18 cellular contexts compared by ENCODE assay signal in the genomic region with DNA sequence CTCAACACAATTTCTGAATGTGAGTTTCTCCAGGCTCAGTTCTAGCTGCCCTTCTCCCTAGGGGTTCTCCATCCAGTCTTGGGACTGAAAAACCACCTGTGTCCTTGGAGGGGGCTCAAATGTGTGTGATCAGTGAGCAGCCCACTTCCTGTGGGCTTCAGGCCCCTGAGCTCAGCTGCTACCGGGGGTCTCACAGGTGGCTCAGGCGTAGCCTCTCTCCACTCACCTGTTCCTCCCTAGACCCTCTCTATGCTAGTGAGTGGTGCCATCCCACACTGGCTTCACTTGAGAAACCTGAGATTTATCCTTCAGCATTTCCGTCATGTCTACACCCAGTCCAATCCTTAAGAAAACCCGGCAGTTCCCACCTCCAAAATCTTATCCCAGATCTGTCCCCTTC. TPM values are rescaled to one million over a fixed set of nuclear protein-coding genes. Genes with fewer than 3 reads are reported as not detected.
DNase-seq lines count a peak whose midpoint lies in the region; ATAC-seq and TF ChIP-seq lines count a peak whose summit lies in the region.
"Had no signal": no experiment of that assay in that cellular context is flagged by ENCODE, and none has a peak within 500 bp of the region (broad histone marks: within the 10 kb centered on the region; RNA-seq: fewer than 3 reads in every experiment).

No MANE protein-coding gene starts in this region.

- H3K4ac ChIP-seq in IMR-90 (ENCODE audit: low read depth, low read length): peak overlapping the region; percentile 35; the same call in 1 of the 2 replicates

- H3K36me3 ChIP-seq in IMR-90 (ENCODE audit: control insufficient read depth, insufficient read depth, low read length): peaks cover 24% of the 10 kb centered on the region
- peaks cover 67% of the 10 kb centered on the region for H3K36me3 ChIP-seq in endodermal cell (ENCODE audit: control insufficient read depth, insufficient read depth, low read length)
- H3K36me3 ChIP-seq in left lung: peaks cover 0 to 49% of the 10 kb centered on the region in 2 donors
- peaks cover 85% of the 10 kb centered on the region for H3K36me3 ChIP-seq in left ventricle myocardium inferior

- H3K9me3 ChIP-seq in AG04450 (ENCODE audit: control insufficient read depth, insufficient read depth, low read length) (no peaks in the 10 kb centered on the region), IMR-90 (ENCODE audit: control insufficient read depth, insufficient read depth, low read length) (no peaks in the 10 kb centered on the region), endodermal cell (ENCODE audit: control insufficient read depth, low read length) (no peaks in the 10 kb centered on the region), left lung (no peaks in the 10 kb centered on the region), left ventricle myocardium inferior (replicated peaks) (no peaks in the 10 kb centered on the region)
- H3K9me3 ChIP-seq: Caco-2, HAP-1 had no signal

- H3K23ac ChIP-seq in IMR-90 (ENCODE audit: low read depth, low read length): 0 out of 2 replicates have a peak overlapping the region, but pooled peaks have one; percentile 33

- peaks cover 23% of the 10 kb centered on the region for H3K9me1 ChIP-seq in IMR-90 (ENCODE audit: insufficient read depth, low read length)

- in situ Hi-C loops in IMR-90 (cut with MboI; ENCODE audit: low sequenced_read_pairs): loop anchor here (25.0 kb wide), 1 partner anchor 538 kb away; the partner anchor contains the start of gene KCTD15

- no peak overlapping the region for H3K18ac ChIP-seq in IMR-90 (ENCODE audit: low read depth, low read length)

- no peak for TF ChIP-seq POLR2A in IMR-90 (IDR thresholded peaks at IDR 0.05; ENCODE audit: low read depth, low read length)

- 0 out of 2 replicates have a peak overlapping the region, but pooled peaks have one; percentile 49 for H3K14ac ChIP-seq in IMR-90 (replicated peaks; ENCODE audit: low read depth, low read length)

- 100% methylated on average over 3 of the region's 4 CpGs; no CpG with 5 or more reads in 1 of the 2 experiments for WGBS in IMR-90 (ENCODE audit: extremely low coverage in 2 of 2, insufficient read length in 1 of 2), 2 experiments
- 92 to 100% methylated on average over 2 to 4 of the region's 4 CpGs for WGBS in endodermal cell (ENCODE audit: insufficient coverage in 1 of 2, insufficient read length in 1 of 2), 2 experiments

- H4K5ac ChIP-seq in IMR-90 (ENCODE audit: low read depth, low read length): no peak overlapping the region

- intact Hi-C loops in IMR-90 (cut with micrococcal nuclease): no loop called here
- intact Hi-C loops in left lung (cut with DNase I): no loop called here
- intact Hi-C loops in left ventricle myocardium inferior (cut with micrococcal nuclease): no loop called here

- peak overlapping the region; percentile 13 for H3K27ac Mint-ChIP-seq in endodermal cell
- H3K27ac Mint-ChIP-seq in neural crest cell (ENCODE audit: unreplicated experiment): peak overlapping the region; percentile 72
- H3K27ac Mint-ChIP-seq in T-helper 2 cell treated with Interferon-gamma antibody and Interleukin-4, amounts not matched to agents 5 μg/mL and 100 μg/mL, for 36 hours: no peak overlapping the region

- H3K79me1 ChIP-seq in IMR-90 (ENCODE audit: low read depth in 1 of 2, low read length in 2 of 2): peaks cover 14 to 53% of the 10 kb centered on the region in 2 experiments

- no peak overlapping the region for H3K9ac ChIP-seq in IMR-90 (ENCODE audit: low read depth, low read length)
- no peak overlapping the region for H3K9ac ChIP-seq in endodermal cell (ENCODE audit: extremely low read depth, low read length, poor library complexity, severe bottlenecking)

- H3K4me3 Mint-ChIP-seq in endodermal cell (no peak overlapping the region), neural crest cell (no peak overlapping the region)
- no peak overlapping the region for H3K4me3 Mint-ChIP-seq in T-helper 2 cell treated with Interferon-gamma antibody and Interleukin-4, amounts not matched to agents 5 μg/mL and 100 μg/mL, for 36 hours

- POLR2A ChIA-PET in AG04450 (lab: Yijun Ruan, JAX): no interaction called here
- POLR2A ChIA-PET in IMR-90 (lab: Charles Lee; ENCODE audit: unreplicated experiment): no interaction called here

- H3K36me3 Mint-ChIP-seq in endodermal cell (ENCODE audit: low read depth): peaks cover 58% of the 10 kb centered on the region
- H3K36me3 Mint-ChIP-seq in neural crest cell (ENCODE audit: low read depth): peaks cover 12% of the 10 kb centered on the region
- peaks cover 5% of the 10 kb centered on the region for H3K36me3 Mint-ChIP-seq in T-helper 2 cell treated with Interferon-gamma antibody and Interleukin-4, amounts not matched to agents 5 μg/mL and 100 μg/mL, for 36 hours (ENCODE audit: low read depth)

- peak overlapping the region in 1 of 2 experiments; percentile 29; a peak in 1 of 4 replicates for H4K8ac ChIP-seq in IMR-90 (ENCODE audit: low read depth in 2 of 2, low read length in 2 of 2)

- peak overlapping the region; percentile 32; the same call in 1 of the 2 replicates for H4K91ac ChIP-seq in IMR-90 (ENCODE audit: insufficient read depth, low read depth, low read length)

- H3K4me1 Mint-ChIP-seq in endodermal cell (peaks cover 2% of the 10 kb centered on the region), neural crest cell (no peaks in the 10 kb centered on the region)
- H3K4me1 Mint-ChIP-seq in T-helper 2 cell treated with Interferon-gamma antibody and Interleukin-4, amounts not matched to agents 5 μg/mL and 100 μg/mL, for 36 hours (ENCODE audit: low read depth): no peaks in the 10 kb centered on the region

- peak overlapping the region; percentile 63; the same call in 1 of the 2 replicates for H2AK5ac ChIP-seq in IMR-90 (ENCODE audit: low read depth, low read length)

- H3K27me3 ChIP-seq in AG04450 (ENCODE audit: control insufficient read depth, insufficient read depth, low read length): no peaks in the 10 kb centered on the region
- H3K27me3 ChIP-seq in IMR-90 (ENCODE audit: control insufficient read depth, insufficient read depth, low read length): no peaks in the 10 kb centered on the region
- H3K27me3 ChIP-seq in endodermal cell (ENCODE audit: control insufficient read depth, insufficient read depth, low read length, poor library complexity, severe bottlenecking): no peaks in the 10 kb centered on the region
- H3K27me3 ChIP-seq in left lung: no peaks in the 10 kb centered on the region
- no peaks in the 10 kb centered on the region for H3K27me3 ChIP-seq in left ventricle myocardium inferior (ENCODE audit: low read depth)

- H3K56ac ChIP-seq in IMR-90 (ENCODE audit: extremely low read depth, insufficient read depth, low read length): no peak overlapping the region

- CTCF ChIA-PET in AG04450 (lab: Charles Lee) (interaction anchor here (0.8 to 1.5 kb wide), 2 partner anchors 11 to 21 kb away, joined by 3 to 4 read pairs; no protein-coding TSS in a partner anchor), IMR-90 (lab: Yijun Ruan, JAX) (no interaction called here)

- peaks cover 10% of the 10 kb centered on the region; the same call in 1 of the 2 replicates for H4K20me1 ChIP-seq in IMR-90 (ENCODE audit: insufficient read depth, low read length)

- DNase-seq in AG04450 (ENCODE audit: low read depth, low spot score): no peak
- DNase-seq in IMR-90: no peak
- DNase-seq in endodermal cell: no peak
- no peak for DNase-seq in neural crest cell (ENCODE audit: low read depth, low spot score)
- no peak for DNase-seq in left lung
- DNase-seq in T-helper 2 cell treated with Interferon-gamma antibody and Interleukin-4, amounts not matched to agents 5 μg/mL and 100 μg/mL, for 36 hours (ENCODE audit: low spot score): no peak
- DNase-seq in left ventricle myocardium inferior: no peak
- no peak for DNase-seq in activated gamma-delta T cell treated with Interleukin-2 at 50 U/mL for 16 hours
- DNase-seq: C1 segment of cervical spinal cord, Caco-2, KBM-7, NCI-H1092 treated with DMSO at 0.1 percent for 48 hours, NCI-H187, NCI-H446 treated with DMSO at 0.1 percent for 48 hours, NCI-H774 had no signal

- ATAC-seq in IMR-90 (ENCODE audit: low read depth) (no peak), left lung (no peak)
- ATAC-seq: Right ventricle myocardium inferior had no signal

- TF ChIP-seq RAD21 in IMR-90 (IDR thresholded peaks at IDR 0.05; ENCODE audit: low read length): no peak

- H3K4me2 ChIP-seq in IMR-90 (ENCODE audit: low read depth, low read length): no peak overlapping the region

- dilution Hi-C loops in IMR-90 (cut with HindIII; ENCODE audit: low sequenced_read_pairs, unreplicated experiment): no loop called here

- H3K27ac ChIP-seq in AG04450 (ENCODE audit: low read depth, low read length) (peak overlapping the region; percentile 21), IMR-90 (ENCODE audit: insufficient read depth, low read length) (no peak overlapping the region), endodermal cell (ENCODE audit: low read depth, low read length) (no peak overlapping the region), left lung (no peak overlapping the region), left ventricle myocardium inferior (replicated peaks) (no peak overlapping the region)
- H3K27ac ChIP-seq: SK-N-MC had no signal

- peak overlapping the region; percentile 22; the same call in 1 of the 2 replicates for H2BK120ac ChIP-seq in IMR-90 (ENCODE audit: low read depth, low read length)

- H2BK20ac ChIP-seq in IMR-90 (ENCODE audit: low read depth, low read length): peak overlapping the region; percentile 1; the same call in 1 of the 2 replicates

- no peak overlapping the region for H2AK9ac ChIP-seq in IMR-90 (replicated peaks; ENCODE audit: low read depth, low read length, poor library complexity)

- H3K4me3 ChIP-seq in AG04450 (ENCODE audit: low read depth, low read length) (no peak overlapping the region), IMR-90 (ENCODE audit: insufficient read depth, low read depth, low read length) (no peak overlapping the region), endodermal cell (ENCODE audit: low read length) (no peak overlapping the region), left lung (no peak overlapping the region), left ventricle myocardium inferior (no peak overlapping the region)
- H3K4me3 ChIP-seq: HAP-1, SK-N-MC had no signal

- no TSS peak for BruUV-seq in IMR-90 (replicated peaks; lab: Mats Ljungman, UMichigan)

- peak overlapping the region; percentile 3; the same call in 1 of the 3 replicates for H2BK15ac ChIP-seq in IMR-90 (ENCODE audit: low read depth, low read length)

- TF ChIP-seq CTCF in AG04450 (IDR thresholded peaks at IDR 0.05; ENCODE audit: low read depth, low read length) (no peak), IMR-90 (conservative IDR thresholded peaks at IDR 0.05; ENCODE audit: low read depth, low read length) (no peak), endodermal cell (conservative IDR thresholded peaks at IDR 0.05) (no peak), neural crest cell (conservative IDR thresholded peaks at IDR 0.05) (no peak), left lung (IDR thresholded peaks at IDR 0.05) (no peak), left ventricle myocardium inferior (IDR thresholded peaks at IDR 0.05; ENCODE audit: borderline replicate concordance) (no peak)

- H3K9me3 Mint-ChIP-seq in endodermal cell (no peaks in the 10 kb centered on the region), neural crest cell (no peaks in the 10 kb centered on the region)
- no peaks in the 10 kb centered on the region for H3K9me3 Mint-ChIP-seq in T-helper 2 cell treated with Interferon-gamma antibody and Interleukin-4, amounts not matched to agents 5 μg/mL and 100 μg/mL, for 36 hours

- peaks cover 13% of the 10 kb centered on the region for H3K4me1 ChIP-seq in IMR-90 (ENCODE audit: control insufficient read depth, insufficient read depth, low read length)
- H3K4me1 ChIP-seq in endodermal cell (ENCODE audit: control insufficient read depth, insufficient read depth, low read length): no peaks in the 10 kb centered on the region
- H3K4me1 ChIP-seq in left lung: peaks cover 0 to under 1% of the 10 kb centered on the region in 2 donors
- H3K4me1 ChIP-seq in left ventricle myocardium inferior: peaks cover 22% of the 10 kb centered on the region
- H3K4me1 ChIP-seq: Caco-2, HAP-1 had no signal

- no peak overlapping the region for H2AFZ ChIP-seq in IMR-90 (replicated peaks; ENCODE audit: low read length, poor library complexity)

- peak overlapping the region; percentile 36 for H2BK5ac ChIP-seq in IMR-90 (ENCODE audit: low read depth, low read length, poor library complexity, severe bottlenecking)

- H3K27me3 Mint-ChIP-seq in endodermal cell (ENCODE audit: insufficient read depth) (no peaks in the 10 kb centered on the region), neural crest cell (ENCODE audit: low read depth) (no peaks in the 10 kb centered on the region)
- H3K27me3 Mint-ChIP-seq in T-helper 2 cell treated with Interferon-gamma antibody and Interleukin-4, amounts not matched to agents 5 μg/mL and 100 μg/mL, for 36 hours (ENCODE audit: low read depth): no peaks in the 10 kb centered on the region

RNA-seq across cellular contexts. Expression of gene GPI, which starts 39.8 kb away (rescaled TPM):
- polyA plus RNA-seq in AG04450 (2011; rRNA removed) (140 and 141 TPM in 2 replicates), IMR-90 (2012; rRNA removed) (239 and 245 TPM in 2 replicates)
- polyA minus RNA-seq in AG04450 (2011; rRNA and poly(A)+ RNA removed): 252 and 311 TPM in 2 replicates
- total RNA-seq in IMR-90 (2012; rRNA removed) (142 and 147 TPM in 2 replicates), endodermal cell (100 to 1,000 TPM; 181 to 183 TPM), neural crest cell (227 and 245 TPM in 2 replicates), left lung (100 to 1,000 TPM; 189 to 248 TPM), left ventricle myocardium inferior (473 TPM)
- polyA plus RNA-seq in IMR-90 (2012; cell fraction: cytosol; rRNA removed): 215 and 276 TPM in 2 replicates
- 155 and 257 TPM in 2 replicates for polyA plus RNA-seq in IMR-90 (2012; cell fraction: nucleus; rRNA removed; ENCODE audit: low replicate concordance)
- 139 TPM for polyA plus RNA-seq in endodermal cell (2013, experiment 1 of 2)
- polyA plus RNA-seq in endodermal cell (2013, experiment 2 of 2): 133 TPM
